In genomic region chr9:91138760-91139159, GRCh38 we compare ENCODE assay signal across 1 cellular context.
TF ChIP-seq lines count a peak whose summit lies in the region.

No MANE protein-coding gene starts in this region.

TF ChIP-seq in HepG2, 621 proteins besides CTCF, POLR2A, EP300 and RAD21 (continued from another document):
- TF ChIP-seq, protein P1, sequence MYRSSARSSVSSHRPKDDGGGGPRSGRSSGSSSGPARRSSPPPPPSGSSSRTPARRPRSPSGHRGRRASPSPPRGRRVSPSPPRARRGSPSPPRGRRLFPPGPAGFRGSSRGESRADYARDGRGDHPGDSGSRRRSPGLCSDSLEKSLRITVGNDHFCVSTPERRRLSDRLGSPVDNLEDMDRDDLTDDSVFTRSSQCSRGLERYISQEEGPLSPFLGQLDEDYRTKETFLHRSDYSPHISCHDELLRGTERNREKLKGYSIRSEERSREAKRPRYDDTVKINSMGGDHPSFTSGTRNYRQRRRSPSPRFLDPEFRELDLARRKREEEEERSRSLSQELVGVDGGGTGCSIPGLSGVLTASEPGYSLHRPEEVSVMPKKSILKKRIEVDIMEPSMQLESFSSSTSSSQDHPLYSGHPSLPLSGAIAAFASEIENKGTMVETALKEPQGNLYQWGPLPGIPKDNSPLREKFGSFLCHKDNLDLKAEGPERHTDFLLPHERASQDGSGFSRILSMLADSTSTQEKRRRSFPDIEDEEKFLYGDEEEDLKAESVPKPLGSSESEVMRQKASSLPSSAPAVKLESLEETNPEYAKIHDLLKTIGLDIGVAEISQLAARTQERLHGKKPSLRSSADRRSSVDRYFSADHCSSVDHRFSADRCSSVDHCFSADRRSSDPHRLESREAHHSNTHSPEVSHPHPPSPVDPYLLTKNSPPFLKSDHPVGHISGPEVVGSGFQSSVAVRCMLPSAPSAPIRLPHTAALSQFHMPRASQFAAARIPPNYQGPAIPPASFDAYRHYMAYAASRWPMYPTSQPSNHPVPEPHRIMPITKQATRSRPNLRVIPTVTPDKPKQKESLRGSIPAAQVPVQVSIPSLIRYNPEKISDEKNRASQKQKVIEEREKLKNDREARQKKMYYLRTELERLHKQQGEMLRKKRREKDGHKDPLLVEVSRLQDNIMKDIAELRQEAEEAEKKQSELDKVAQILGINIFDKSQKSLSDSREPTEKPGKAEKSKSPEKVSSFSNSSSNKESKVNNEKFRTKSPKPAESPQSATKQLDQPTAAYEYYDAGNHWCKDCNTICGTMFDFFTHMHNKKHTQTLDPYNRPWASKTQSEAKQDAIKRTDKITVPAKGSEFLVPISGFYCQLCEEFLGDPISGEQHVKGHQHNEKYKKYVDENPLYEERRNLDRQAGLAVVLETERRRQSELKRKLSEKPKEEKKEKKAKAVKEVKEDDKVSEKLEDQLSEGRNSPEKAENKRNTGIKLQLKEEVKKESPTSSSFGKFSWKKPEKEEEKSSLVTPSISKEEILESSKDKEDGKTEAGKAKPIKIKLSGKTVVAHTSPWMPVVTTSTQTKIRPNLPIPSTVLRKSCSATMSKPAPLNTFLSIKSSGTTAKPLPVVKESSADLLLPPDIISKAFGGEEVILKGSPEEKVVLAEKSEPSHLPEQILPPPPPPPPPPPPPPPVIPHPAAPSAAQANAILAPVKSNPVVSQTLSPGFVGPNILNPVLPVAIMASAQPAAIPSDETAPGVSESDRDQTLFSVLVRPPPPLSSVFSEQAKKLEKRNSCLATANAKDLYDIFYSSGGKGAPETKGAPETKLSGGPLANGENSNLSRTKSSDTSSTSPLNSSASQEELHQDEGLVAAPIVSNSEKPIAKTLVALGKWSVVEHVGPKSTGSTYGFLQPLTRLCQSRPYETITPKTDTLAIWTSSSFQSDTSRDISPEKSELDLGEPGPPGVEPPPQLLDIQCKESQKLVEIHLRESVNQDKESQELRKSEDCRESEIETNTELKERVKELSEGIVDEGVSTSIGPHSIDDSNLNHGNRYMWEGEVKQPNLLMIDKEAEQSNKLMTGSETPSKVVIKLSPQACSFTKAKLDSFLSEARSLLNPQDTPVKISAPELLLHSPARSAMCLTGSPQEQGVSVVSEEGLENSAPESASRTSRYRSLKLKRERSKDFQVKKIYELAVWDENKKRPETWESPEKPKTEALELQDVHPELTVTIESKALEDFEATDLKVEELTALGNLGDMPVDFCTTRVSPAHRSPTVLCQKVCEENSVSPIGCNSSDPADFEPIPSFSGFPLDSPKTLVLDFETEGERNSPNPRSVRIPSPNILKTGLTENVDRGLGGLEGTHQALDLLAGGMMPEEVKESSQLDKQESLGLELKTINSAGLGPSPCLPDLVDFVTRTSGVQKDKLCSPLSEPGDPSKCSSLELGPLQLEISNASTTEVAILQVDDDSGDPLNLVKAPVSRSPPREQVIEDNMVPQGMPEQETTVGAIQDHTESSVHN (CRISPR knock-in tag; IDR thresholded peaks at IDR 0.05) = no peak
TF ChIP-seq in HepG2: peak in this region for 1.
